ENCODE assay signal across 20 cellular contexts in genomic region chr5:44868541-44868940, GRCh38.
"Had no signal": no experiment of that assay in that cellular context is flagged by ENCODE, and none has a peak within 500 bp of the region (broad histone marks: within the 10 kb centered on the region; RNA-seq: fewer than 3 reads in every experiment).

No MANE protein-coding gene starts in this region.

- ATAC-seq: activated T-helper 17 cell treated with anti-CD3 and anti-CD28 coated beads, Interleukin-2, amount 50 U/mL, for 72 hours; gastrocnemius medialis; naive thymus-derived CD8-positive, alpha-beta T cell had no signal

- H3K36me3 ChIP-seq: gastrocnemius medialis, thyroid gland had no signal

- H3K4me1 Mint-ChIP-seq: activated T-helper 17 cell treated with anti-CD3 and anti-CD28 coated beads, Interleukin-2, amount 50 U/mL, for 72 hours; naive thymus-derived CD8-positive, alpha-beta T cell had no signal

- H3K27ac Mint-ChIP-seq: activated CD4-positive, alpha-beta T cell treated with anti-CD3 and anti-CD28 coated beads, Interleukin-2, amount 10 ng/mL, durations not matched to agents 24 days and 14 days; activated naive CD8-positive, alpha-beta T cell treated with anti-CD3 and anti-CD28 coated beads for 36 hours; activated T-helper 17 cell treated with anti-CD3 and anti-CD28 coated beads, Interleukin-2, amount 50 U/mL, for 72 hours; naive thymus-derived CD8-positive, alpha-beta T cell had no signal

- H3K4me1 ChIP-seq: gastrocnemius medialis, thyroid gland had no signal

- DNase-seq: activated CD4-positive, alpha-beta T cell treated with anti-CD3 and anti-CD28 coated beads, Interleukin-2, amount 10 ng/mL, durations not matched to agents 24 days and 14 days; activated CD4-positive, CD25-positive, alpha-beta regulatory T cell; activated naive CD4-positive, alpha-beta T cell; activated naive CD8-positive, alpha-beta T cell treated with anti-CD3 and anti-CD28 coated beads for 36 hours; amniotic stem cell; caudate nucleus; dorsolateral prefrontal cortex; erythroblast; gastrocnemius medialis; head of caudate nucleus; kidney glomerular epithelial cell; mesenchymal stem cell; naive thymus-derived CD8-positive, alpha-beta T cell; retina; stimulated activated CD4-positive, alpha-beta T cell treated with anti-CD3 and anti-CD28 coated beads, Interleukin-2, amount 100 ng/mL, for 24 hours; stimulated activated naive CD4-positive, alpha-beta T cell treated with Interleukin-2 at 50 U/mL for 16 hours; T-helper 1 cell; T-helper 9 cell; thyroid gland had no signal

- H3K9me3 ChIP-seq: gastrocnemius medialis, thyroid gland had no signal

- H3K9me3 Mint-ChIP-seq: activated naive CD8-positive, alpha-beta T cell treated with anti-CD3 and anti-CD28 coated beads for 36 hours; activated T-helper 17 cell treated with anti-CD3 and anti-CD28 coated beads, Interleukin-2, amount 50 U/mL, for 72 hours had no signal

- H3K36me3 Mint-ChIP-seq: activated naive CD8-positive, alpha-beta T cell treated with anti-CD3 and anti-CD28 coated beads for 36 hours; naive thymus-derived CD8-positive, alpha-beta T cell had no signal

- H3K4me3 Mint-ChIP-seq: activated CD4-positive, alpha-beta T cell treated with anti-CD3 and anti-CD28 coated beads, Interleukin-2, amount 10 ng/mL, durations not matched to agents 24 days and 14 days; activated naive CD8-positive, alpha-beta T cell treated with anti-CD3 and anti-CD28 coated beads for 36 hours; activated T-helper 17 cell treated with anti-CD3 and anti-CD28 coated beads, Interleukin-2, amount 50 U/mL, for 72 hours; naive thymus-derived CD8-positive, alpha-beta T cell had no signal

- H3K4me3 ChIP-seq: dorsolateral prefrontal cortex, gastrocnemius medialis, thyroid gland had no signal

- H3K27ac ChIP-seq: dorsolateral prefrontal cortex, gastrocnemius medialis, thyroid gland had no signal

- H3K27me3 ChIP-seq: dorsolateral prefrontal cortex, gastrocnemius medialis, thyroid gland had no signal
